ENCODE assay signal across 11 cellular contexts in genomic region chr1:208174200-208174599, GRCh38.
"Had no signal": no experiment of that assay in that cellular context is flagged by ENCODE, and none has a peak within 500 bp of the region (broad histone marks: within the 10 kb centered on the region; RNA-seq: fewer than 3 reads in every experiment).

No MANE protein-coding gene starts in this region.

- H3K4me3 ChIP-seq: ovary had no signal

- FAIRE-seq: bronchial epithelial cell, colon, frontal cortex, keratinocyte had no signal

- H3K27me3 ChIP-seq: ovary had no signal

- ATAC-seq: stimulated activated naive CD8-positive, alpha-beta T cell treated with anti-CD3 and anti-CD28 coated beads, Interleukin-15, Interleukin-2, amounts not matched to agents 100 U/mL and 50 U/mL, for 24 hours had no signal

- DNase-seq: activated CD4-positive, alpha-beta memory T cell treated with anti-CD3 and anti-CD28 coated beads, Interleukin-2, amount 10 ng/mL, durations not matched to agents 7 days and 5 days; activated CD4-positive, alpha-beta T cell treated with anti-CD3 and anti-CD28 coated beads for 1 hour; activated CD8-positive, alpha-beta memory T cell treated with anti-CD3 and anti-CD28 coated beads, Interleukin-2, amount 50 U/mL, for 48 hours; aorta; ovary; stimulated activated CD4-positive, alpha-beta T cell treated with anti-CD3 and anti-CD28 coated beads, Interleukin-12 subunit alpha, Interleukin-12 subunit beta, amount 100 ng/mL, for 4 hours; stimulated activated naive CD8-positive, alpha-beta T cell treated with anti-CD3 and anti-CD28 coated beads, Interleukin-15, Interleukin-2, amounts not matched to agents 100 U/mL and 50 U/mL, for 24 hours had no signal

- H3K9me3 ChIP-seq: ovary had no signal

- H3K27ac ChIP-seq: ovary had no signal

- H3K36me3 ChIP-seq: ovary had no signal
